Comparison of ENCODE assay signal across 13 cellular contexts in the genomic region with DNA sequence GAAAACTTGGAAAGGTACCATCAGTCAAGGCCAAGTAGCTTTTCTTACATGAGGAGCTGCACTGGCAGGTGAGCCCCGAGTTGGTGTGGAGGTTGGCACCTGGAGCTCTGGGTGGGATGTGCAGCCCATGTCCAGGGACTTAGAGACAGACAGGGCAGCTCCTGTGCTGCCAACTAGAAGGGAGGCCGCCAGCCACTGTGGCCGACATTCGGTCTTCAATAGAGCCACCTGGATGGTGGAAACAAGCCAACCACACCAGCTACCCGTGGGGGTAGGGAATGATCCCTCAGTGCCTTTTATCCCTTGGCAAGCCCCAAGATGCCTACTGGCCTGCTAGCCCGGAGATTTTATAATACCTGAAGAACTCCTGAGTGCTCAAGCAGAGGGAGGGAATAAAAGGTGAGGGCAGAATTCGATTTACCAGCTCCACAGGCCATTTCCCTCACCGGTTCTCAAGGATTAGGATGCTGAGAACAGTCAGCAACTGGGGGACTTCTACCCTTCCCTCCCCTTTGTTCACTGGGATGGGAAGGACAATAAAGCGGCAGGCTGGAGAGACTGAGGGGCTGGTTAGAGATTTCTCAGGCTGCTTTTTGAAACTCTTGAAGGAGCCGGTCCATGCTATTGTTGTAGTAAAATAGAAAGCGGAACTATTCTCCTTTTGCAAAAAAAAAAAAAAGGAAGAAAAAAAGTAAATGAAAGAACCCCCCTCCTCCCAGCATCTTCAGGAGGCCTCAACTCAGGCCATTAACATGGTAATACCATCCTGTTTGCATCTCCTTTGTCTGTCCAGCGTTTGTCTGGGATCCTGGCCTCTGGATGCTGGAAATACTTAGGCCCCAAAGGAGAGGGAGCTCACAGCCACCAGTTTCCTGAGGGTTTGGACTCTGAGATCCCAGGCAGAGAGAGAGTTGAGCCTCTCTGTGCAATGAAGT.
DNase-seq lines count a peak whose midpoint lies in the region; ATAC-seq and TF ChIP-seq lines count a peak whose summit lies in the region.
"Had no signal": no experiment of that assay in that cellular context is flagged by ENCODE, and none has a peak within 500 bp of the region (broad histone marks: within the 10 kb centered on the region; RNA-seq: fewer than 3 reads in every experiment).

No MANE protein-coding gene starts in this region.

- H3K9me3 ChIP-seq in HUES64 (ENCODE audit: insufficient read depth, low read depth, low read length), result no peaks in the 10 kb centered on the region
- no peaks in the 10 kb centered on the region for H3K9me3 ChIP-seq in ectodermal cell (ENCODE audit: control insufficient read depth, low read length)
- no peaks in the 10 kb centered on the region for H3K9me3 ChIP-seq in gastrocnemius medialis

- H3K27ac ChIP-seq in HUES64 (ENCODE audit: low read depth, low read length) (peak overlapping the region; percentile 90), ectodermal cell (ENCODE audit: insufficient read depth, low read depth, low read length, poor library complexity, severe bottlenecking) (peak overlapping the region; percentile 70), gastrocnemius medialis (peak overlapping the region; percentile 67 to 95 (median 81)), brain microvascular endothelial cell (no peak overlapping the region)

- 32% methylated on average over 11 of the region's 12 CpGs for WGBS in HUES64
- WGBS in ectodermal cell, 2 experiments, result 18 to 21% methylated on average over 11 to 12 of the region's 12 CpGs

- ATAC-seq in gastrocnemius medialis (no peak), GM19397 (IDR thresholded peaks at IDR 0.05; ENCODE audit: unreplicated experiment) (no peak)
- ATAC-seq: esophagus mucosa had no signal

- DNase-seq in GM19238 (ENCODE audit: insufficient read length, low spot score), result peak; percentile 30
- DNase-seq in gastrocnemius medialis, result no peak
- DNase-seq in brain microvascular endothelial cell, result no peak
- no peak for DNase-seq in GF-D8 (lab: John Stamatoyannopoulos, UW)
- no peak for DNase-seq in NCI-H146 treated with DMSO at 0.1 percent for 48 hours (lab: John Stamatoyannopoulos, UW; ENCODE audit: unreplicated experiment)
- DNase-seq: activated CD4-positive, alpha-beta memory T cell treated with anti-CD3 and anti-CD28 coated beads for 36 hours; NCI-H1048; SHP77 had no signal

- TF ChIP-seq CTCF in gastrocnemius medialis (IDR thresholded peaks at IDR 0.05 in 4 of 5, conservative IDR thresholded peaks at IDR 0.05 in 1 of 5) (no peak), brain microvascular endothelial cell (IDR thresholded peaks at IDR 0.05; ENCODE audit: low read depth, low read length, missing control alignments) (no peak)

- in situ Hi-C loops in gastrocnemius medialis (cut with MboI; ENCODE audit: low sequenced_read_pairs in 4 of 4), result no loop called here
- in situ Hi-C loops in brain microvascular endothelial cell (cut with HindIII; ENCODE audit: low pct_ligation_motif_present, low sequenced_read_pairs), result no loop called here

- H3K4me1 ChIP-seq in HUES64 (ENCODE audit: insufficient read depth, low read length) (peaks cover 61% of the 10 kb centered on the region), ectodermal cell (ENCODE audit: control insufficient read depth, insufficient read depth, low read length) (peaks cover 40% of the 10 kb centered on the region), gastrocnemius medialis (peaks cover 20 to 33% of the 10 kb centered on the region in 2 donors)

- H3K27me3 ChIP-seq in HUES64 (ENCODE audit: insufficient read depth, low read length) (no peaks in the 10 kb centered on the region), ectodermal cell (ENCODE audit: control insufficient read depth, insufficient read depth, low read length, poor library complexity, severe bottlenecking) (peaks cover 3% of the 10 kb centered on the region), gastrocnemius medialis (no peaks in the 10 kb centered on the region), brain microvascular endothelial cell (replicated peaks) (no peaks in the 10 kb centered on the region)

- H3K4me3 ChIP-seq in HUES64 (ENCODE audit: low read length) (peak overlapping the region; percentile 6; the same call in 1 of the 2 replicates), ectodermal cell (ENCODE audit: insufficient read depth, low read depth, low read length) (no peak overlapping the region), gastrocnemius medialis (no peak overlapping the region), brain microvascular endothelial cell (ENCODE audit: low read depth, low read length) (no peak overlapping the region)
- H3K4me3 ChIP-seq: lung had no signal

- TF ChIP-seq POLR2A in gastrocnemius medialis (IDR thresholded peaks at IDR 0.05), result no peak

- peak overlapping the region; percentile 63 for H3K9ac ChIP-seq in HUES64 (ENCODE audit: low read depth, low read length)

- intact Hi-C loops in gastrocnemius medialis (cut with DNase I; ENCODE audit: low total_unique reads), result loop anchor here (10.0 kb wide), 1 partner anchor 154 kb away; no protein-coding TSS in a partner anchor

- no peaks in the 10 kb centered on the region for H3K36me3 ChIP-seq in HUES64 (ENCODE audit: insufficient read depth, low read length)
- H3K36me3 ChIP-seq in ectodermal cell (ENCODE audit: control insufficient read depth, insufficient read depth, low read length), result no peaks in the 10 kb centered on the region
- no peaks in the 10 kb centered on the region for H3K36me3 ChIP-seq in gastrocnemius medialis
- H3K36me3 ChIP-seq in brain microvascular endothelial cell (replicated peaks), result no peaks in the 10 kb centered on the region
